In genomic region chr12:58176296-58176869, GRCh38 we compare ENCODE assay signal across 1 cellular context.
TF ChIP-seq lines count a peak whose summit lies in the region.

No MANE protein-coding gene starts in this region.

TF ChIP-seq in WTC11, 78 proteins besides CTCF, POLR2A, EP300 and RAD21 (continued from another document):
- no peak for TF ChIP-seq ARID4B (CRISPR knock-in tag; IDR thresholded peaks at IDR 0.05; ENCODE audit: borderline replicate concordance)
- no peak for TF ChIP-seq ZNF512 (CRISPR knock-in tag; IDR thresholded peaks at IDR 0.05; ENCODE audit: borderline replicate concordance)
- no peak for TF ChIP-seq ZNF425 (CRISPR knock-in tag; conservative IDR thresholded peaks at IDR 0.05)
